9 cellular contexts compared by ENCODE assay signal in the genomic region with DNA sequence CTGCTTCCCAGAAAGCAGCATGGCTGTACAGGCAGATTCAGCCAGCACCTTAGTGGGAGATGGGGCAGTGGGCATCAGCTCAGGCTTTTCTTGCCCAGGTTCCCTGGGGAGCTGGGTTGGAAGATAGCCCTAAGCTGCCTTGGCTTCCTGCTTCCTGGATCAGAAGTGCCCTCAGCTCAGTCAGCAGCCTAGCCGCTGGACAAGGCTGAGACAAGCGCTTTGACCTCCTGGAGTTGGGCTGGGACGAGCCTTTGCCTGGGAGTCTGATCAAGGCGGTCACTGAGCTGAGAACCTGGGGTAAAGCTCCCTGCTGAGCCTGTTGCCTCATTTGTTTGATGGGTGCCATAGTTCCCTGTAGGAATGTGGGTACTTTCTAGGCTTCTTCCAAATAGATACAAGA.
A peak's percentile ranks its signal among the peaks of the same experiment; 100 is the strongest.
DNase-seq lines count a peak whose midpoint lies in the region; ATAC-seq and TF ChIP-seq lines count a peak whose summit lies in the region.
"Had no signal": no experiment of that assay in that cellular context is flagged by ENCODE, and none has a peak within 500 bp of the region (broad histone marks: within the 10 kb centered on the region; RNA-seq: fewer than 3 reads in every experiment).

No MANE protein-coding gene starts in this region.

- H2AFZ ChIP-seq in ACC112 (ENCODE audit: low read length, unreplicated experiment) (no peak overlapping the region), fibroblast of lung (ENCODE audit: low read length) (peak overlapping the region; percentile 13)

- POLR2A ChIA-PET in RWPE1 (lab: Yijun Ruan, JAX; ENCODE audit: low non-redundant PET) (interaction anchor here (1.1 kb wide), 1 partner anchor 20 kb away, joined by 5 read pairs; no protein-coding TSS in a partner anchor), A673 (lab: Charles Lee; ENCODE audit: low non-redundant PET) (interaction anchor here (0.6 kb wide), 1 partner anchor 485 kb away, joined by 21 read pairs; no protein-coding TSS in a partner anchor)

- H3K27me3 ChIP-seq in ACC112 (ENCODE audit: insufficient read depth, low read length) (no peaks in the 10 kb centered on the region), fibroblast of lung (ENCODE audit: control insufficient read depth, insufficient read depth, low read length) (no peaks in the 10 kb centered on the region), A673 (replicated peaks; ENCODE audit: insufficient read depth, low read depth, low read length, poor library complexity) (no peaks in the 10 kb centered on the region)

- no peak for ATAC-seq in stimulated activated naive CD8-positive, alpha-beta T cell treated with anti-CD3 and anti-CD28 coated beads, Interleukin-15, Interleukin-2, amounts not matched to agents 100 U/mL and 50 U/mL, for 24 hours

- H3K4me3 Mint-ChIP-seq in osteocyte (ENCODE audit: unreplicated experiment) = no peak overlapping the region
- H3K4me3 Mint-ChIP-seq: T-helper 2 cell treated with Interferon-gamma antibody and Interleukin-4, amounts not matched to agents 5 μg/mL and 100 μg/mL, for 36 hours had no signal

- H3K4me3 ChIP-seq in ACC112 (ENCODE audit: low read depth, low read length) = peak overlapping the region; percentile 14; the same call in 1 of the 2 replicates
- no peak overlapping the region for H3K4me3 ChIP-seq in fibroblast of lung (replicated peaks in 1 of 4; ENCODE audit: control extremely low read depth in 1 of 4, insufficient read depth in 1 of 4, low read depth in 3 of 4, low read length in 4 of 4)
- H3K4me3 ChIP-seq in A673 (ENCODE audit: low read depth, low read length, poor library complexity, severe bottlenecking) = no peak overlapping the region

- H4K20me1 ChIP-seq in fibroblast of lung (ENCODE audit: control insufficient read depth, extremely low read depth, insufficient read depth, low read length) = no peaks in the 10 kb centered on the region

- H3K9me3 Mint-ChIP-seq in osteocyte (ENCODE audit: unreplicated experiment) = no peaks in the 10 kb centered on the region
- H3K9me3 Mint-ChIP-seq: T-helper 2 cell treated with Interferon-gamma antibody and Interleukin-4, amounts not matched to agents 5 μg/mL and 100 μg/mL, for 36 hours had no signal

- H3K9ac ChIP-seq in fibroblast of lung (ENCODE audit: insufficient read depth, low read length) = peak overlapping the region; percentile 20

- DNase-seq in RWPE1 (ENCODE audit: low spot score) (no peak), fibroblast of lung (ENCODE audit: low read depth in 2 of 2) (peak; percentile 50 to 57), osteocyte (ENCODE audit: extremely low spot score, unreplicated experiment) (no peak), activated gamma-delta T cell treated with Interleukin-2 at 50 U/mL for 16 hours (no peak), A673 (ENCODE audit: low spot score) (no peak), NCI-H2107 (lab: John Stamatoyannopoulos, UW) (no peak)
- DNase-seq in stimulated activated naive CD8-positive, alpha-beta T cell treated with anti-CD3 and anti-CD28 coated beads, Interleukin-15, Interleukin-2, amounts not matched to agents 100 U/mL and 50 U/mL, for 24 hours = no peak

- TF ChIP-seq CTCF in RWPE1 (conservative IDR thresholded peaks at IDR 0.05; ENCODE audit: low read depth) = no peak
- TF ChIP-seq CTCF in fibroblast of lung (conservative IDR thresholded peaks at IDR 0.05 in 1 of 2, IDR thresholded peaks at IDR 0.05 in 1 of 2; ENCODE audit: low read depth in 1 of 2, low read length in 2 of 2) = no peak
- TF ChIP-seq CTCF in osteocyte (IDR thresholded peaks at IDR 0.05) = no peak
- TF ChIP-seq CTCF in A673 (conservative IDR thresholded peaks at IDR 0.05; ENCODE audit: low read depth, low read length) = no peak

- no peaks in the 10 kb centered on the region for H3K36me3 Mint-ChIP-seq in osteocyte (ENCODE audit: unreplicated experiment)

- H3K4me1 ChIP-seq in ACC112 (ENCODE audit: control insufficient read depth, insufficient read depth, low read length, unreplicated experiment) (peaks cover 50% of the 10 kb centered on the region), fibroblast of lung (ENCODE audit: control insufficient read depth, extremely low read depth, insufficient read depth, low read length) (peaks cover 32% of the 10 kb centered on the region), A673 (ENCODE audit: insufficient read depth, low read length, poor library complexity, severe bottlenecking) (no peaks in the 10 kb centered on the region)

- H3K4me1 Mint-ChIP-seq in osteocyte (ENCODE audit: unreplicated experiment) = peaks cover 55% of the 10 kb centered on the region

- H3K36me3 ChIP-seq in ACC112 (ENCODE audit: insufficient read depth, low read length) = peaks cover 20% of the 10 kb centered on the region
- H3K36me3 ChIP-seq in fibroblast of lung (ENCODE audit: control insufficient read depth, insufficient read depth, low read length) = peaks cover 7% of the 10 kb centered on the region
- no peaks in the 10 kb centered on the region for H3K36me3 ChIP-seq in A673 (ENCODE audit: insufficient read depth, low read length, poor library complexity, severe bottlenecking)

- H3K9me3 ChIP-seq in fibroblast of lung (ENCODE audit: control insufficient read depth, insufficient read depth, low read depth, low read length) (no peaks in the 10 kb centered on the region), A673 (ENCODE audit: low read depth, low read length, poor library complexity, severe bottlenecking) (no peaks in the 10 kb centered on the region)

- H3K79me2 ChIP-seq in ACC112 (ENCODE audit: control insufficient read depth, insufficient read depth, low read length, unreplicated experiment) (peaks cover 30% of the 10 kb centered on the region), fibroblast of lung (ENCODE audit: control insufficient read depth, insufficient read depth, low read length) (peaks cover 41% of the 10 kb centered on the region)

- peak overlapping the region; percentile 61 for H3K4me2 ChIP-seq in fibroblast of lung (ENCODE audit: extremely low read depth, insufficient read depth, low read length)

- H3K27ac ChIP-seq in ACC112 (ENCODE audit: low read depth, low read length) (peak overlapping the region; percentile 89), RWPE1 (peak overlapping the region; percentile 97), fibroblast of lung (ENCODE audit: insufficient read depth, low read length) (peak overlapping the region; percentile 76), A673 (ENCODE audit: low read depth, low read length, poor library complexity, severe bottlenecking) (no peak overlapping the region)

- BruUV-seq in A673 (replicated peaks; lab: Mats Ljungman, UMichigan) = no TSS peak

- intact Hi-C loops in A673 (cut with micrococcal nuclease; ENCODE audit: unreplicated experiment) = no loop called here

- H3K27me3 Mint-ChIP-seq in osteocyte (ENCODE audit: unreplicated experiment) = no peaks in the 10 kb centered on the region

- CTCF ChIA-PET in RWPE1 (lab: Yijun Ruan, JAX) (no interaction called here), A673 (lab: Charles Lee) (interaction anchor here (0.5 kb wide), 1 partner anchor 24 kb away, joined by 3 read pairs; no protein-coding TSS in a partner anchor)

- H3K27ac Mint-ChIP-seq in osteocyte (ENCODE audit: unreplicated experiment) = peak overlapping the region; percentile 84
- H3K27ac Mint-ChIP-seq: T-helper 2 cell treated with Interferon-gamma antibody and Interleukin-4, amounts not matched to agents 5 μg/mL and 100 μg/mL, for 36 hours had no signal

Comparison
In these comparisons a context has a peak if more than half of its experiments do, and no peak if none do; other contexts are left out.
1. DNase-seq: peak in fibroblast of lung (2 of 2); none in RWPE1 (single experiment), osteocyte (single experiment), activated gamma-delta T cell treated with Interleukin-2 at 50 U/mL for 16 hours (single experiment), A673 (single experiment), NCI-H2107 (single experiment) and stimulated activated naive CD8-positive, alpha-beta T cell treated with anti-CD3 and anti-CD28 coated beads, Interleukin-15, Interleukin-2, amounts not matched to agents 100 U/mL and 50 U/mL, for 24 hours (single experiment).